1 cellular context compared by ENCODE assay signal in the genomic region with DNA sequence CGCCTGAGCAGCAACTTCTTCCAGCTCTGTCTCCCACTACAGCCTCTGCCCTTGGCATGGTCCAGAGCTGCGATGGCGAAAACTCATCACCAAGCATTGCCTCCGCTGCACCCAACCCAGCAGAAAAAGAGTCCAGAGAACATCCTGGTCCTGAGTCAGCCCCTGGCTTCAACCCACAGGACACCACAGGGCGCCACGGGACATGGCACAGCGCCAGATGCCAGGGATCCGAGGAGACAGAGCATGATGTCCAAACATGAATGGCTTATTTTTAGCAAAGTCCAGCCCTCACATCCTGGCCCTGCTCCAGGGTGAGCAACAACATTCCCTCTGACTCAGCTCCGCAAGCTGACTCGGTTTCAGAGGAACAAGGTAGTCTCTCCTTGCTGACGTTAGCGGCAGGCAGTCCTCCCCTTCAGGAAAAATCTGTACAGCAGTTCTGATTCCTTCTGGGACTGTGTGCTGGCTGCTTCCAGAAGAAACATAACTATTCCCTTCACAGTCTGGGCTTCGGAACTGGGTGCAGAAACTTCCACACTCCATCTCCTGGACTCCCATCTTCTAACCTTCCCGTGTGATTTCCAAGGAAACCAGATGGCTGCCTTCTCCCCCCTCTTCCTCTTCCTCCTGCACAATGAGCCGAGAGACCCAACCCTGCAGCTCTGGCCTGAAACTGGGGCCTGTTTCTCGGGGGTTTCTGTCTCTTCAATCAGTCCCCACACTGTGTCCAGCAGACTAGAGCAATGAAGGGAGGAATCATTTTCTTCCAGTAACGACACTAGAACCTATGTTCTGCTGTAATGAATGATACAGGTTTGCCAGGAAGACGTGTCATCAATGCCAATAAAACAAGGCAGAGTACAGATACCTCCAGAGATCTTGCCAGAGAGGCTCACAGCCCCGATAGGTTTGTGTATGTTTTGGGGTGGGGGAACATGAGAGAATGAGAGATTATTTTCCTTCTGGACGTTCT.
TF ChIP-seq lines count a peak whose summit lies in the region.

No MANE protein-coding gene starts in this region.

TF ChIP-seq in HepG2, 621 proteins besides CTCF, POLR2A, EP300 and RAD21 (continued from another document and continues in another):
- TF ChIP-seq ATF7 (IDR thresholded peaks at IDR 0.05) (no peak), ATF7 (CRISPR knock-in tag; IDR thresholded peaks at IDR 0.05) (peak; percentile 78), HNRNPH1 (optimal IDR thresholded peaks at IDR 0.05; ENCODE audit: low read depth, low read length) (no peak), GABPB1 (CRISPR knock-in tag; IDR thresholded peaks at IDR 0.05) (peak; percentile 45; the same call in 1 of the 2 replicates), ZNF740 (CRISPR knock-in tag; IDR thresholded peaks at IDR 0.05) (no peak), MBD4 (IDR thresholded peaks at IDR 0.05; ENCODE audit: borderline replicate concordance, low read length) (no peak), MEIS2 (CRISPR knock-in tag; IDR thresholded peaks at IDR 0.05) (peak; percentile 69), ESRRA (CRISPR knock-in tag; IDR thresholded peaks at IDR 0.05; ENCODE audit: low read depth) (peak; percentile 62; the same call in 1 of the 2 replicates), POLR2G (IDR thresholded peaks at IDR 0.05; ENCODE audit: low read depth, low read length) (peak; percentile 77), ZNF234 (CRISPR knock-in tag; conservative IDR thresholded peaks at IDR 0.05) (no peak), KLF12 (CRISPR knock-in tag; IDR thresholded peaks at IDR 0.05; ENCODE audit: borderline replicate concordance) (no peak), SRSF4 (IDR thresholded peaks at IDR 0.05; ENCODE audit: low read depth, low read length, poor library complexity, severe bottlenecking) (no peak), PAXIP1 (CRISPR knock-in tag; conservative IDR thresholded peaks at IDR 0.05) (peak; percentile 72), THRA (CRISPR knock-in tag; IDR thresholded peaks at IDR 0.05; ENCODE audit: borderline replicate concordance) (peak; percentile 81; the same call in 1 of the 2 replicates), NBN (conservative IDR thresholded peaks at IDR 0.05) (no peak), ZBTB4 (CRISPR knock-in tag; IDR thresholded peaks at IDR 0.05; ENCODE audit: borderline replicate concordance) (no peak; the same call in 1 of the 2 replicates), ZBTB21 (CRISPR knock-in tag; IDR thresholded peaks at IDR 0.05) (no peak), ZNF101 (CRISPR knock-in tag; IDR thresholded peaks at IDR 0.05; ENCODE audit: borderline replicate concordance, low read depth) (no peak), ZBTB33 (CRISPR knock-in tag; IDR thresholded peaks at IDR 0.05) (peak; percentile 66), KDM3A (CRISPR knock-in tag; IDR thresholded peaks at IDR 0.05; ENCODE audit: low read depth) (no peak), FOXC1 (CRISPR knock-in tag; IDR thresholded peaks at IDR 0.05; ENCODE audit: borderline replicate concordance) (0 out of 2 replicates have a peak, but pooled peaks have one; percentile 40), NFIB (CRISPR knock-in tag; IDR thresholded peaks at IDR 0.05; ENCODE audit: borderline replicate concordance) (no peak), ZNF792 (CRISPR knock-in tag; IDR thresholded peaks at IDR 0.05) (0 out of 2 replicates have a peak, but pooled peaks have one; percentile 50), ATM (IDR thresholded peaks at IDR 0.05; ENCODE audit: borderline replicate concordance) (no peak), ZBTB1 (CRISPR knock-in tag; IDR thresholded peaks at IDR 0.05; ENCODE audit: borderline replicate concordance) (no peak), ISX (CRISPR knock-in tag; conservative IDR thresholded peaks at IDR 0.05) (no peak), ZNF557 (CRISPR knock-in tag; IDR thresholded peaks at IDR 0.05) (no peak), HMG20A (CRISPR knock-in tag; IDR thresholded peaks at IDR 0.05; ENCODE audit: borderline replicate concordance) (peak; percentile 86; the same call in 1 of the 2 replicates)
- TF ChIP-seq, protein P1, sequence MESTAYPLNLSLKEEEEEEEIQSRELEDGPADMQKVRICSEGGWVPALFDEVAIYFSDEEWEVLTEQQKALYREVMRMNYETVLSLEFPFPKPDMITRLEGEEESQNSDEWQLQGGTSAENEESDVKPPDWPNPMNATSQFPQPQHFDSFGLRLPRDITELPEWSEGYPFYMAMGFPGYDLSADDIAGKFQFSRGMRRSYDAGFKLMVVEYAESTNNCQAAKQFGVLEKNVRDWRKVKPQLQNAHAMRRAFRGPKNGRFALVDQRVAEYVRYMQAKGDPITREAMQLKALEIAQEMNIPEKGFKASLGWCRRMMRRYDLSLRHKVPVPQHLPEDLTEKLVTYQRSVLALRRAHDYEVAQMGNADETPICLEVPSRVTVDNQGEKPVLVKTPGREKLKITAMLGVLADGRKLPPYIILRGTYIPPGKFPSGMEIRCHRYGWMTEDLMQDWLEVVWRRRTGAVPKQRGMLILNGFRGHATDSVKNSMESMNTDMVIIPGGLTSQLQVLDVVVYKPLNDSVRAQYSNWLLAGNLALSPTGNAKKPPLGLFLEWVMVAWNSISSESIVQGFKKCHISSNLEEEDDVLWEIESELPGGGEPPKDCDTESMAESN (CRISPR knock-in tag; conservative IDR thresholded peaks at IDR 0.05) = no peak
- TF ChIP-seq, protein P2, sequence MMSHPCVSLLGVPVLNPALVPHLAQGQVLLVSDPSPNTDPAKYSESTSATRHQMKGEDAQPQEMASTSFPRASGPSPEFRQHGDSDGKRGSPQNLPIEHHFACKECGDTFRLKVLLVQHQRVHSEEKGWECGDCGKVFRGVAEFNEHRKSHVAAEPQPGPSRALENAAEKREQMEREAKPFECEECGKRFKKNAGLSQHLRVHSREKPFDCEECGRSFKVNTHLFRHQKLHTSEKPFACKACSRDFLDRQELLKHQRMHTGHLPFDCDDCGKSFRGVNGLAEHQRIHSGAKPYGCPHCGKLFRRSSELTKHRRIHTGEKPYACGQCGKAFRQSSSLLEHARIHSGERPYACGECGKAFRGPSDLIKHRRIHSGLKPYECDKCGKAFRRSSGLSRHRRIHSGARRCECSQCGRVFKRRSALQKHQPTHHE (CRISPR knock-in tag; IDR thresholded peaks at IDR 0.05; ENCODE audit: borderline replicate concordance) = 0 out of 2 replicates have a peak, but pooled peaks have one; percentile 45
- TF ChIP-seq, protein P3, sequence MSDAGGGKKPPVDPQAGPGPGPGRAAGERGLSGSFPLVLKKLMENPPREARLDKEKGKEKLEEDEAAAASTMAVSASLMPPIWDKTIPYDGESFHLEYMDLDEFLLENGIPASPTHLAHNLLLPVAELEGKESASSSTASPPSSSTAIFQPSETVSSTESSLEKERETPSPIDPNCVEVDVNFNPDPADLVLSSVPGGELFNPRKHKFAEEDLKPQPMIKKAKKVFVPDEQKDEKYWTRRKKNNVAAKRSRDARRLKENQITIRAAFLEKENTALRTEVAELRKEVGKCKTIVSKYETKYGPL (CRISPR knock-in tag; IDR thresholded peaks at IDR 0.05) = no peak
- TF ChIP-seq, protein P4, sequence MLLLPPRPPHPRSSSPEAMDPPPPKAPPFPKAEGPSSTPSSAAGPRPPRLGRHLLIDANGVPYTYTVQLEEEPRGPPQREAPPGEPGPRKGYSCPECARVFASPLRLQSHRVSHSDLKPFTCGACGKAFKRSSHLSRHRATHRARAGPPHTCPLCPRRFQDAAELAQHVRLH (CRISPR knock-in tag; IDR thresholded peaks at IDR 0.05; ENCODE audit: borderline replicate concordance, low read depth) = peak; percentile 75; the same call in 1 of the 2 replicates
- TF ChIP-seq, protein P5, sequence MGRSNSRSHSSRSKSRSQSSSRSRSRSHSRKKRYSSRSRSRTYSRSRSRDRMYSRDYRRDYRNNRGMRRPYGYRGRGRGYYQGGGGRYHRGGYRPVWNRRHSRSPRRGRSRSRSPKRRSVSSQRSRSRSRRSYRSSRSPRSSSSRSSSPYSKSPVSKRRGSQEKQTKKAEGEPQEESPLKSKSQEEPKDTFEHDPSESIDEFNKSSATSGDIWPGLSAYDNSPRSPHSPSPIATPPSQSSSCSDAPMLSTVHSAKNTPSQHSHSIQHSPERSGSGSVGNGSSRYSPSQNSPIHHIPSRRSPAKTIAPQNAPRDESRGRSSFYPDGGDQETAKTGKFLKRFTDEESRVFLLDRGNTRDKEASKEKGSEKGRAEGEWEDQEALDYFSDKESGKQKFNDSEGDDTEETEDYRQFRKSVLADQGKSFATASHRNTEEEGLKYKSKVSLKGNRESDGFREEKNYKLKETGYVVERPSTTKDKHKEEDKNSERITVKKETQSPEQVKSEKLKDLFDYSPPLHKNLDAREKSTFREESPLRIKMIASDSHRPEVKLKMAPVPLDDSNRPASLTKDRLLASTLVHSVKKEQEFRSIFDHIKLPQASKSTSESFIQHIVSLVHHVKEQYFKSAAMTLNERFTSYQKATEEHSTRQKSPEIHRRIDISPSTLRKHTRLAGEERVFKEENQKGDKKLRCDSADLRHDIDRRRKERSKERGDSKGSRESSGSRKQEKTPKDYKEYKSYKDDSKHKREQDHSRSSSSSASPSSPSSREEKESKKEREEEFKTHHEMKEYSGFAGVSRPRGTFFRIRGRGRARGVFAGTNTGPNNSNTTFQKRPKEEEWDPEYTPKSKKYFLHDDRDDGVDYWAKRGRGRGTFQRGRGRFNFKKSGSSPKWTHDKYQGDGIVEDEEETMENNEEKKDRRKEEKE (IDR thresholded peaks at IDR 0.05) = no peak
